ENCODE assay signal across 8 cellular contexts in the genomic region with DNA sequence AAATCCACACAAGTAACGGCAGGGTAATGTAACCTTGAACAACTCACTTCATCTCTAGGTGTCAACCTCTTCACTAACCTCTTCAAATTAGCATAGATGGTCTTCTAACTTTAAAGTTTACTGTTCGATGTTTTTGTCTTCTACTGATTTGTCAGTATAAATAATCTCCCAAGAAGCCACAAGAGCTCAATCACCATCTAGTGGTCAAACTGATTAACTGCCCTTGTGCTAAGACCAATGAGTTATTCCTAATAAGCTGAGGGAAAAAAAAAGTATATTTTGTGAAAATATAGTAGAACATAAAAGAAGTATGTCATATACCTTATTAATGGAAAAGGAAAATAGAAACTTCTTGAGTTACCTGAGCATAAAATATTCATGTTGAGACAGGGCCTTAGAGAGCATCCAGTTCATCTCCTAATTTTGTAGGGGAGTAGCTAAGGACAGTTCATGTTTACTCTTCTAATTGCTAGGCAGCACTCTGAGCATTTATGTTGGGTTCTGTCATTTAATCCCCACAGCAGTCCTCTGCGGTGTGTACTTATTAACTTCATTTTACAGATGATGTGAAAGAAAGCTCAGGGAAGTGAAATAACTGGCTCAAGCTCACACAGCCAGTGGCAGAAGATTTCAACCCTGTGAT.
DNase-seq lines count a peak whose midpoint lies in the region; ATAC-seq and TF ChIP-seq lines count a peak whose summit lies in the region.

No MANE protein-coding gene starts in this region.

- intact Hi-C loops in esophagus muscularis mucosa (cut with DNase I), result loop anchor here (2.0 to 10.0 kb wide), 2 partner anchors 360 to 440 kb away; no protein-coding TSS in a partner anchor

- peaks cover 12 to 14% (median 13%) of the 10 kb centered on the region in 4 donors for H3K4me1 ChIP-seq in esophagus muscularis mucosa

- H3K27ac Mint-ChIP-seq in nephron progenitor cell, result no peak overlapping the region

- no peak overlapping the region for H3K4me3 Mint-ChIP-seq in nephron progenitor cell

- H3K27me3 Mint-ChIP-seq in nephron progenitor cell (ENCODE audit: low read depth, poor library complexity), result peaks cover 4% of the 10 kb centered on the region

- H3K9me3 ChIP-seq in esophagus muscularis mucosa, result no peaks in the 10 kb centered on the region

- TF ChIP-seq CTCF in esophagus muscularis mucosa (IDR thresholded peaks at IDR 0.05) (peak; percentile 45 to 76 (median 52)), nephron progenitor cell (IDR thresholded peaks at IDR 0.05) (peak; percentile 68)

- H3K4me1 Mint-ChIP-seq in nephron progenitor cell, result peaks cover under 1% of the 10 kb centered on the region

- no peaks in the 10 kb centered on the region for H3K9me3 Mint-ChIP-seq in nephron progenitor cell

- no peak for TF ChIP-seq EP300 in esophagus muscularis mucosa (IDR thresholded peaks at IDR 0.05)

- TF ChIP-seq POLR2A in esophagus muscularis mucosa (IDR thresholded peaks at IDR 0.05; ENCODE audit: low read depth), result no peak

- H3K27me3 ChIP-seq in esophagus muscularis mucosa, result no peaks in the 10 kb centered on the region

- ATAC-seq in GM18867 (IDR thresholded peaks at IDR 0.05; ENCODE audit: unreplicated experiment) (peak; percentile 84), HG03521 (IDR thresholded peaks at IDR 0.05; ENCODE audit: unreplicated experiment) (peak; percentile 66)
- ATAC-seq in activated CD4-positive, CD25-positive, alpha-beta regulatory T cell treated with anti-CD3 and anti-CD28 coated beads, Interleukin-2, amount 50 U/mL, for 24 hours, result no peak

- 54% methylated on average over 3 of the region's 3 CpGs for WGBS in esophagus muscularis mucosa

- peaks cover 24 to 69% (median 52%) of the 10 kb centered on the region in 4 donors for H3K36me3 ChIP-seq in esophagus muscularis mucosa

- H3K36me3 Mint-ChIP-seq in nephron progenitor cell (ENCODE audit: low read depth), result no peaks in the 10 kb centered on the region

- DNase-seq in CD1c-positive myeloid dendritic cell (ENCODE audit: extremely low spot score) (peak; percentile 61), RKO (ENCODE audit: low spot score) (peak; percentile 72), esophagus muscularis mucosa (ENCODE audit: extremely low spot score) (no peak), nephron progenitor cell (no peak), DMS79 treated with DMSO at 0.1 percent for 48 hours (lab: John Stamatoyannopoulos, UW) (no peak)

- no peak overlapping the region for H3K27ac ChIP-seq in esophagus muscularis mucosa (replicated peaks in 1 of 4)

- no peak overlapping the region for H3K4me3 ChIP-seq in esophagus muscularis mucosa

Comparison
In these comparisons a context has a peak if more than half of its experiments do, and no peak if none do; other contexts are left out.
1. DNase-seq: peak in CD1c-positive myeloid dendritic cell (single experiment) and RKO (single experiment); none in esophagus muscularis mucosa (single experiment), nephron progenitor cell (single experiment) and DMS79 treated with DMSO at 0.1 percent for 48 hours (single experiment).
2. ATAC-seq: peak in GM18867 (single experiment) and HG03521 (single experiment); none in activated CD4-positive, CD25-positive, alpha-beta regulatory T cell treated with anti-CD3 and anti-CD28 coated beads, Interleukin-2, amount 50 U/mL, for 24 hours (0 of 2).